25 cellular contexts compared by ENCODE assay signal in genomic region chr17:19973146-19973545, GRCh38.
"Had no signal": no experiment of that assay in that cellular context is flagged by ENCODE, and none has a peak within 500 bp of the region (broad histone marks: within the 10 kb centered on the region; RNA-seq: fewer than 3 reads in every experiment).

No MANE protein-coding gene starts in this region.

- H3K27ac ChIP-seq: gastrocnemius medialis, left ventricle myocardium inferior, ovary, right lobe of liver, upper lobe of left lung, vagina had no signal

- H3K27ac Mint-ChIP-seq: activated T-helper 2 cell treated with anti-CD3 and anti-CD28 coated beads, Interferon-gamma antibody, Interleukin-2, Interleukin-4, amounts not matched to agents 10 μg/mL and 5 μg/mL and 100 μg/mL, durations not matched to agents 14 hours and 24 hours and 36 hours; nephron progenitor cell; progenitor cell of endocrine pancreas had no signal

- H3K27me3 ChIP-seq: dorsolateral prefrontal cortex, gastrocnemius medialis, ovary, right lobe of liver, upper lobe of left lung, vagina had no signal

- H3K9me3 ChIP-seq: gastrocnemius medialis, left ventricle myocardium inferior, ovary, right lobe of liver, upper lobe of left lung, vagina had no signal

- H3K4me3 Mint-ChIP-seq: activated CD4-positive, alpha-beta T cell treated with anti-CD3 and anti-CD28 coated beads for 36 hours; mesothelial cell of epicardium; nephron progenitor cell; stimulated activated naive CD8-positive, alpha-beta T cell treated with anti-CD3 and anti-CD28 coated beads, Interleukin-15, amount 100 ng/mL, for 72 hours; WTC11 had no signal

- DNase-seq: activated CD4-positive, alpha-beta T cell treated with anti-CD3 and anti-CD28 coated beads for 36 hours; activated naive CD4-positive, alpha-beta T cell; activated T-cell treated with anti-CD3 and anti-CD28 coated beads, Interleukin-2, amount 50 U/mL, for 48 hours; dorsolateral prefrontal cortex; effector memory CD4-positive, alpha-beta T cell; gastrocnemius medialis; glutamatergic neuron; islet precursor cell; left ventricle myocardium inferior; naive B cell; nephron progenitor cell; ovary; right lobe of liver; stimulated activated CD4-positive, alpha-beta T cell treated with anti-CD3 and anti-CD28 coated beads, Interleukin-2, amount 100 ng/mL, for 48 hours; stimulated activated naive CD8-positive, alpha-beta T cell treated with anti-CD3 and anti-CD28 coated beads, Interleukin-15, amount 100 ng/mL, for 72 hours; substantia nigra; T-helper 2 cell; upper lobe of left lung had no signal

- H3K9me3 Mint-ChIP-seq: activated T-helper 2 cell treated with anti-CD3 and anti-CD28 coated beads, Interferon-gamma antibody, Interleukin-2, Interleukin-4, amounts not matched to agents 10 μg/mL and 5 μg/mL and 100 μg/mL, durations not matched to agents 14 hours and 24 hours and 36 hours; mesothelial cell of epicardium; naive B cell; stimulated activated naive CD8-positive, alpha-beta T cell treated with anti-CD3 and anti-CD28 coated beads, Interleukin-15, amount 100 ng/mL, for 72 hours; WTC11 had no signal

- H3K36me3 ChIP-seq: ovary had no signal

- ATAC-seq: activated CD4-positive, alpha-beta T cell treated with anti-CD3 and anti-CD28 coated beads for 36 hours; gastrocnemius medialis; right lobe of liver; SK-N-SH treated with all-trans-retinoic acid at 6 μM for 48 hours; stimulated activated naive CD8-positive, alpha-beta T cell treated with anti-CD3 and anti-CD28 coated beads, Interleukin-15, amount 100 ng/mL, for 72 hours; WTC11 had no signal

- H3K27me3 Mint-ChIP-seq: activated CD4-positive, alpha-beta T cell treated with anti-CD3 and anti-CD28 coated beads for 36 hours; naive B cell; progenitor cell of endocrine pancreas; stimulated activated naive CD8-positive, alpha-beta T cell treated with anti-CD3 and anti-CD28 coated beads, Interleukin-15, amount 100 ng/mL, for 72 hours had no signal

- H3K4me3 ChIP-seq: dorsolateral prefrontal cortex, gastrocnemius medialis, left ventricle myocardium inferior, lung, ovary, right lobe of liver, upper lobe of left lung, vagina had no signal
